Comparison of ENCODE assay signal across 13 cellular contexts in the genomic region with DNA sequence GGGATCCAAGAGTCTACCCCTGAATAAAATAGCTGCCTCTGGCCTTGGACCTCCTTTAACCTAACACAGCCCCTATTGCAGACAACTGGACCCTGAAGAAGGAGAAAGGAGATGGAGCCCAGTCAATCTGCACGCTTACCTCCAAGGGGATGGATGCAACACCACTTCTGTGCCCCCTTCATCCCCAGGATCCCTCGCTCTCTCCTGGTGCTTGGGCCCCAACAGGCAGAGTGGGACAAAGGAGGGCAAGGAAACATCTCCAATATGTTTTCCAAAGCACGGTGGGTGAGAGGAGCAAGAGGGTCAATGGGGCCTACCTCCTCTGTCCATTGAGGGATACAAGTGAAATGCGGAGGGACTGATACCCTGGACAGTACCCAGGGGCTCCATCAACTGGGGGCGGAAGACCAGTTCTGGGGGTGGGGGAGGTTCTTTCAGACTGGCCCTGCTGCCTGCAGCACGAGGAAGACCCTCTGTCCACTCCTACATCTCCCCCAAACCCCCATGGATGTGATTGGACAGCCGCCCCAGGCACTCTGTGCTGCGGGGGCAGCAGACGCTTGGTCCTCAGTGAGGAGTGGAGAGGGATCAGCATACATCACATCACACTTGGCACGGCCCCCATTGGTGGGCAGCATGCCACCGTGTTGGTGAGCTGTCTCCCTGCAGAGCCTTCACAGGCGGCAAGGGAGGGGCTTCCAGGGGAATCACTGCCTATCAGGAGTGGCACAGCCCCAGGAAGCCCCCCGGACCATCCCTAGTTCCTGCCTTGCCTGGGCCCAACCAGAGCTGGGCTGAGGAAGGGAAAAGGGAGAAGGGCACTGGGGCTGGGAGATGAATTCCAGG.
A peak's percentile ranks its signal among the peaks of the same experiment; 100 is the strongest.
DNase-seq lines count a peak whose midpoint lies in the region; ATAC-seq, FAIRE-seq and TF ChIP-seq lines count a peak whose summit lies in the region.
"Had no signal": no experiment of that assay in that cellular context is flagged by ENCODE, and none has a peak within 500 bp of the region (broad histone marks: within the 10 kb centered on the region; RNA-seq: fewer than 3 reads in every experiment).

No MANE protein-coding gene starts in this region.

- DNase-seq in dermis blood vessel endothelial cell (peak; percentile 74), HepG2 (ENCODE audit: low spot score) (no peak), transverse colon (peak; percentile 35)
- no peak for DNase-seq in stimulated activated CD4-positive, alpha-beta T cell treated with anti-CD3 and anti-CD28 coated beads, Interleukin-2, amount 100 ng/mL, for 24 hours
- no peak for DNase-seq in activated naive CD4-positive, alpha-beta T cell treated with anti-CD3 and anti-CD28 coated beads, Interleukin-2, amount 50 U/mL, for 72 hours (ENCODE audit: low spot score in 2 of 2)
- no peak for DNase-seq in CD8-positive, alpha-beta T cell
- DNase-seq: activated CD4-positive, alpha-beta T cell treated with anti-CD3 and anti-CD28 coated beads, Interleukin-2, amount 50 U/mL, for 4 hours; GDM1; SJCRH30; stimulated activated CD4-positive, alpha-beta T cell treated with anti-CD3 and anti-CD28 coated beads, Interleukin-4, amount 100 ng/mL, for 24 hours had no signal

- TF ChIP-seq CTCF in HepG2 (CRISPR knock-in tag; IDR thresholded peaks at IDR 0.05) = no peak
- TF ChIP-seq CTCF in transverse colon (IDR thresholded peaks at IDR 0.05) = no peak
- no peak for TF ChIP-seq CTCF in CD8-positive, alpha-beta T cell (IDR thresholded peaks at IDR 0.05)

- H2AFZ ChIP-seq in HepG2 (ENCODE audit: low read length) = no peak overlapping the region

- H3K27me3 ChIP-seq in HepG2 (ENCODE audit: control insufficient read depth in 1 of 2, insufficient read depth in 2 of 2, low read length in 2 of 2) = peaks cover 0 to 27% of the 10 kb centered on the region in 2 experiments; a peak in 3 of 5 replicates
- no peaks in the 10 kb centered on the region for H3K27me3 ChIP-seq in transverse colon
- H3K27me3 ChIP-seq in CD8-positive, alpha-beta T cell (ENCODE audit: insufficient read depth, low read length) = no peaks in the 10 kb centered on the region
- H3K27me3 ChIP-seq: SJCRH30 had no signal

- H3K4me1 ChIP-seq in HepG2 (ENCODE audit: insufficient read depth, low read length) = peaks cover 81% of the 10 kb centered on the region
- H3K4me1 ChIP-seq in transverse colon = peaks cover 5 to 29% (median 13%) of the 10 kb centered on the region in 4 donors
- no peaks in the 10 kb centered on the region for H3K4me1 ChIP-seq in CD8-positive, alpha-beta T cell (ENCODE audit: insufficient read depth, low read length)

- POLR2A ChIA-PET in HepG2 (lab: Yijun Ruan, JAX) = no interaction called here
- POLR2A ChIA-PET in CD8-positive, alpha-beta T cell (lab: Charles Lee) = no interaction called here

- H3K79me2 ChIP-seq in HepG2 (ENCODE audit: insufficient read depth, low read length) = no peaks in the 10 kb centered on the region

- H3K4me2 ChIP-seq in HepG2 (ENCODE audit: low read depth, low read length) = peak overlapping the region; percentile 16; the same call in 1 of the 2 replicates

- no peak overlapping the region for H3K9ac ChIP-seq in HepG2 (ENCODE audit: insufficient read depth, low read depth, low read length)

- peak overlapping the region in 1 of 2 donors; percentile 22 for H3K27ac Mint-ChIP-seq in activated naive CD4-positive, alpha-beta T cell treated with anti-CD3 and anti-CD28 coated beads, Interleukin-2, amount 50 U/mL, for 72 hours
- no peak overlapping the region for H3K27ac Mint-ChIP-seq in CD8-positive, alpha-beta T cell

- H3K27me3 Mint-ChIP-seq in CD8-positive, alpha-beta T cell (ENCODE audit: low read depth) = peaks cover 16% of the 10 kb centered on the region

- in situ Hi-C loops in HepG2 (cut with HindIII; ENCODE audit: extremely low pct_ligation_motif_present, low pct_unique_long_range_greater_than_20kb) = no loop called here
- in situ Hi-C loops in transverse colon (cut with MboI; ENCODE audit: low pct_ligation_motif_present in 1 of 4, low pct_unique_long_range_greater_than_20kb in 1 of 4, low sequenced_read_pairs in 3 of 4) = no loop called here

- BruUV-seq in HepG2 (replicated peaks; lab: Mats Ljungman, UMichigan) = no TSS peak

- H3K4me3 ChIP-seq in HepG2 (replicated peaks in 1 of 3; ENCODE audit: insufficient read depth in 1 of 3, low read depth in 2 of 3, low read length in 3 of 3) (peak overlapping the region in 1 of 3 experiments; percentile 1; a peak in 1 of 6 replicates), transverse colon (no peak overlapping the region)
- H3K4me3 ChIP-seq in CD8-positive, alpha-beta T cell (ENCODE audit: low read depth, low read length) = no peak overlapping the region
- H3K4me3 ChIP-seq: SJCRH30 had no signal

- CTCF ChIA-PET in HepG2 (lab: Yijun Ruan, JAX; ENCODE audit: low intra/inter-chr PET ratio, low total read pairs) = no interaction called here
- CTCF ChIA-PET in CD8-positive, alpha-beta T cell (lab: Charles Lee) = interaction anchor here (0.7 to 2.0 kb wide), 3 partner anchors 18 to 288 kb away, joined by 3 to 8 read pairs (median 6); no protein-coding TSS in a partner anchor

- H3K4me3 Mint-ChIP-seq in CD8-positive, alpha-beta T cell = no peak overlapping the region
- H3K4me3 Mint-ChIP-seq: natural killer cell treated with Interleukin-12 subunit alpha and Interleukin-12 subunit beta and Interleukin-15 and Interleukin-18, amount 100 ng/mL, for 72 hours had no signal

- WGBS in HepG2 (ENCODE audit: low lambda C conversion rate) = 56% methylated on average over 8 of the region's 13 CpGs
- 76% methylated on average over 9 of the region's 13 CpGs; no CpG with 5 or more reads in 1 of the 2 donors for WGBS in transverse colon (ENCODE audit: low coverage in 1 of 2), 2 donors

- no peaks in the 10 kb centered on the region for H3K36me3 ChIP-seq in HepG2 (replicated peaks in 1 of 2; ENCODE audit: control insufficient read depth in 1 of 2, insufficient read depth in 2 of 2, low read length in 2 of 2)
- no peaks in the 10 kb centered on the region for H3K36me3 ChIP-seq in transverse colon
- H3K36me3 ChIP-seq in CD8-positive, alpha-beta T cell (ENCODE audit: insufficient read depth, low read length) = no peaks in the 10 kb centered on the region
- H3K36me3 ChIP-seq: SJCRH30 had no signal

- H4K20me1 ChIP-seq in HepG2 (ENCODE audit: insufficient read depth, low read length) = no peaks in the 10 kb centered on the region

- H3K4me1 Mint-ChIP-seq in CD8-positive, alpha-beta T cell (ENCODE audit: low read depth) = no peaks in the 10 kb centered on the region

- intact Hi-C loops in HepG2 (cut with micrococcal nuclease; ENCODE audit: unreplicated experiment) (no loop called here), transverse colon (cut with DNase I; ENCODE audit: low total_unique reads) (no loop called here)
- intact Hi-C loops in CD8-positive, alpha-beta T cell (cut with DNase I, micrococcal nuclease) = no loop called here

- H3K27ac ChIP-seq in HepG2 (ENCODE audit: extremely low read length, insufficient read depth, low read length) (no peak overlapping the region), transverse colon (peak overlapping the region in 3 of 4 donors; percentile 1 to 76 (median 31))
- no peak overlapping the region for H3K27ac ChIP-seq in CD8-positive, alpha-beta T cell (ENCODE audit: low read depth, low read length)
- H3K27ac ChIP-seq: SJCRH30 had no signal

- no peaks in the 10 kb centered on the region for H3K9me3 ChIP-seq in HepG2 (ENCODE audit: low read length)
- no peaks in the 10 kb centered on the region for H3K9me3 ChIP-seq in transverse colon
- H3K9me3 ChIP-seq in CD8-positive, alpha-beta T cell (ENCODE audit: low read length) = no peaks in the 10 kb centered on the region
- H3K9me3 ChIP-seq: SJCRH30 had no signal

- no peak for TF ChIP-seq EP300 in Ishikawa (IDR thresholded peaks at IDR 0.05; ENCODE audit: borderline replicate concordance)
- TF ChIP-seq EP300 in HepG2 (IDR thresholded peaks at IDR 0.05; ENCODE audit: low read depth in 2 of 2, low read length in 2 of 2) = no peak
- no peak for TF ChIP-seq EP300 in HepG2 (CRISPR knock-in tag; IDR thresholded peaks at IDR 0.05; ENCODE audit: borderline replicate concordance)
- TF ChIP-seq EP300 in transverse colon (IDR thresholded peaks at IDR 0.05; ENCODE audit: low read depth) = no peak

- TF ChIP-seq POLR2A in HepG2 (IDR thresholded peaks at IDR 0.05; ENCODE audit: insufficient read depth in 1 of 2, low read depth in 2 of 2, low read length in 2 of 2) (no peak), transverse colon (IDR thresholded peaks at IDR 0.05) (no peak)

- no peak for ATAC-seq in HepG2
- no peak for ATAC-seq in HG02870 (IDR thresholded peaks at IDR 0.05; ENCODE audit: unreplicated experiment)
- ATAC-seq in activated naive CD4-positive, alpha-beta T cell treated with anti-CD3 and anti-CD28 coated beads, Interleukin-2, amount 50 U/mL, for 72 hours = no peak
- no peak for ATAC-seq in CD8-positive, alpha-beta T cell
- ATAC-seq: natural killer cell treated with Interleukin-12 subunit alpha and Interleukin-12 subunit beta and Interleukin-15 and Interleukin-18, amount 100 ng/mL, for 72 hours had no signal

- H3K9me3 Mint-ChIP-seq in activated naive CD4-positive, alpha-beta T cell treated with anti-CD3 and anti-CD28 coated beads, Interleukin-2, amount 50 U/mL, for 72 hours = peaks cover 5% of the 10 kb centered on the region in 2 donors
- no peaks in the 10 kb centered on the region for H3K9me3 Mint-ChIP-seq in CD8-positive, alpha-beta T cell
- H3K9me3 Mint-ChIP-seq: natural killer cell treated with Interleukin-12 subunit alpha and Interleukin-12 subunit beta and Interleukin-15 and Interleukin-18, amount 100 ng/mL, for 72 hours had no signal

- H3K36me3 Mint-ChIP-seq in activated naive CD4-positive, alpha-beta T cell treated with anti-CD3 and anti-CD28 coated beads, Interleukin-2, amount 50 U/mL, for 72 hours = peaks cover 0 to 7% of the 10 kb centered on the region in 2 donors
- H3K36me3 Mint-ChIP-seq in CD8-positive, alpha-beta T cell = no peaks in the 10 kb centered on the region
- H3K36me3 Mint-ChIP-seq: natural killer cell treated with Interleukin-12 subunit alpha and Interleukin-12 subunit beta and Interleukin-15 and Interleukin-18, amount 100 ng/mL, for 72 hours had no signal

- FAIRE-seq in HepG2 (lab: Jason Lieb, UNC) = no peak

- TF ChIP-seq RAD21 in Ishikawa (IDR thresholded peaks at IDR 0.05; ENCODE audit: low read depth) = no peak
- TF ChIP-seq RAD21 in HepG2 (CRISPR knock-in tag; IDR thresholded peaks at IDR 0.05) = no peak

TF ChIP-seq in HepG2, 621 proteins besides CTCF, POLR2A, EP300 and RAD21 (continues in another document):
- TF ChIP-seq ZFX (CRISPR knock-in tag; IDR thresholded peaks at IDR 0.05; ENCODE audit: low read depth) = 0 out of 2 replicates have a peak, but pooled peaks have one; percentile 4

Comparison
In these comparisons a context has a peak if more than half of its experiments do, and no peak if none do; other contexts are left out.
1. DNase-seq: peak in dermis blood vessel endothelial cell (single experiment) and transverse colon (single experiment); none in HepG2 (single experiment), stimulated activated CD4-positive, alpha-beta T cell treated with anti-CD3 and anti-CD28 coated beads, Interleukin-2, amount 100 ng/mL, for 24 hours (0 of 2), activated naive CD4-positive, alpha-beta T cell treated with anti-CD3 and anti-CD28 coated beads, Interleukin-2, amount 50 U/mL, for 72 hours (0 of 2) and CD8-positive, alpha-beta T cell (0 of 7).
2. H3K27ac ChIP-seq: peak in transverse colon (3 of 4); none in HepG2 (single experiment) and CD8-positive, alpha-beta T cell (single experiment).